ENCODE assay signal across 11 cellular contexts in genomic region chr2:174836345-174836999, GRCh38.
DNase-seq lines count a peak whose midpoint lies in the region; ATAC-seq and TF ChIP-seq lines count a peak whose summit lies in the region.
"Had no signal": no experiment of that assay in that cellular context is flagged by ENCODE, and none has a peak within 500 bp of the region (broad histone marks: within the 10 kb centered on the region; RNA-seq: fewer than 3 reads in every experiment).

No MANE protein-coding gene starts in this region.

- ATAC-seq in HG03095 (IDR thresholded peaks at IDR 0.05; ENCODE audit: unreplicated experiment) (no peak), HG03039 (IDR thresholded peaks at IDR 0.05; ENCODE audit: unreplicated experiment) (no peak)

- no peaks in the 10 kb centered on the region for H3K9me3 ChIP-seq in HUES64 (ENCODE audit: insufficient read depth, low read depth, low read length)
- H3K9me3 ChIP-seq: esophagus squamous epithelium had no signal

- H3K9ac ChIP-seq in HUES64 (ENCODE audit: low read depth, low read length) = peak overlapping the region; percentile 21; the same call in 1 of the 2 replicates

- in situ Hi-C loops in astrocyte of the spinal cord (cut with HindIII; ENCODE audit: low sequenced_read_pairs) = no loop called here

- no peak overlapping the region for H3K4me3 ChIP-seq in HUES64 (ENCODE audit: low read length)
- no peak overlapping the region for H3K4me3 ChIP-seq in astrocyte of the spinal cord (ENCODE audit: low read depth, low read length)
- H3K4me3 ChIP-seq: esophagus squamous epithelium had no signal

- H3K27ac ChIP-seq in HUES64 (ENCODE audit: low read depth, low read length) = peak overlapping the region; percentile 79
- H3K27ac ChIP-seq: esophagus squamous epithelium had no signal

- DNase-seq in AG09319 (ENCODE audit: extremely low read depth, low read depth) (peak; percentile 72), astrocyte of the spinal cord (ENCODE audit: low read depth, low spot score) (peak; percentile 95), kidney glomerular epithelial cell (lab: John Stamatoyannopoulos, UW) (peak; percentile 88), DMS153 treated with DMSO at 0.1 percent for 48 hours (lab: John Stamatoyannopoulos, UW; ENCODE audit: unreplicated experiment) (no peak), NCI-H2227 (lab: John Stamatoyannopoulos, UW; ENCODE audit: unreplicated experiment) (no peak)
- DNase-seq: esophagus squamous epithelium; occipital lobe; stimulated activated naive CD4-positive, alpha-beta T cell had no signal

- H3K36me3 ChIP-seq in HUES64 (ENCODE audit: insufficient read depth, low read length) = no peaks in the 10 kb centered on the region
- H3K36me3 ChIP-seq: esophagus squamous epithelium had no signal

- H3K27me3 ChIP-seq in HUES64 (ENCODE audit: insufficient read depth, low read length) = no peaks in the 10 kb centered on the region
- H3K27me3 ChIP-seq: esophagus squamous epithelium had no signal

- WGBS in HUES64 = 85% methylated on average over 3 of the region's 3 CpGs

- no peak for TF ChIP-seq CTCF in AG09319 (IDR thresholded peaks at IDR 0.05; ENCODE audit: low read depth, low read length)
- no peak for TF ChIP-seq CTCF in astrocyte of the spinal cord (IDR thresholded peaks at IDR 0.05; ENCODE audit: low read depth, low read length)

- H3K4me1 ChIP-seq in HUES64 (ENCODE audit: insufficient read depth, low read length) = peaks cover 32% of the 10 kb centered on the region

Comparison
In these comparisons a context has a peak if more than half of its experiments do, and no peak if none do; other contexts are left out.
1. DNase-seq: peak in AG09319 (single experiment), astrocyte of the spinal cord (single experiment) and kidney glomerular epithelial cell (single experiment); none in DMS153 treated with DMSO at 0.1 percent for 48 hours (single experiment) and NCI-H2227 (single experiment).